Comparison of ENCODE assay signal across 13 cellular contexts in the genomic region with DNA sequence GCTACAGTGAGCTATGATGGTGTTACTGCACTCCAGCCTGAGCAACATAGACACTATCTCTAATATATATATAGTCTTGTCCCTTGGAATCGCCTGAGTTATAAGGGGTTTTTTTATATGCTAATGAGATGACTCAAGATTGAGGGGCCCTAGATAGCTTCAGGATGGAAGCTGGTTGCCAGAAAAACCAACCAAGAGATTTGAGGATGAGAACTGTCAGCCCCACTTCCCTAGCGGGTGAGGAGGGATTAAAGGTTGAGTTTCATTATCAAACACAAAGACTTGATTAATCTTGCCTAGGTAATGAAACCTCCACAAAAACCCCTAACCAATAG. TPM values are rescaled to one million over a fixed set of nuclear protein-coding genes. Genes with fewer than 3 reads are reported as not detected.
DNase-seq lines count a peak whose midpoint lies in the region; ATAC-seq and TF ChIP-seq lines count a peak whose summit lies in the region.
"Had no signal": no experiment of that assay in that cellular context is flagged by ENCODE, and none has a peak within 500 bp of the region (broad histone marks: within the 10 kb centered on the region; RNA-seq: fewer than 3 reads in every experiment).

No MANE protein-coding gene starts in this region.

- H3K4me1 Mint-ChIP-seq in CD4-positive, alpha-beta T cell (ENCODE audit: low read depth) = peaks cover 35% of the 10 kb centered on the region

- H3K27me3 Mint-ChIP-seq in CD4-positive, alpha-beta T cell = no peaks in the 10 kb centered on the region

- H3K27me3 ChIP-seq in CD4-positive, alpha-beta T cell (ENCODE audit: control insufficient read depth, insufficient read depth, low read length) = no peaks in the 10 kb centered on the region
- no peaks in the 10 kb centered on the region for H3K27me3 ChIP-seq in adrenal gland
- no peaks in the 10 kb centered on the region for H3K27me3 ChIP-seq in suprapubic skin
- H3K27me3 ChIP-seq: BE2C, upper lobe of right lung had no signal

- TF ChIP-seq POLR2A in adrenal gland (IDR thresholded peaks at IDR 0.05) (no peak), suprapubic skin (IDR thresholded peaks at IDR 0.05) (no peak)

- intact Hi-C loops in CD4-positive, alpha-beta T cell (cut with DNase I, micrococcal nuclease) = no loop called here
- intact Hi-C loops in adrenal gland (cut with DNase I) = no loop called here

- H3K9me3 ChIP-seq in CD4-positive, alpha-beta T cell (ENCODE audit: control insufficient read depth, low read length) = no peaks in the 10 kb centered on the region
- H3K9me3 ChIP-seq in KOPT-K1 (ENCODE audit: insufficient read depth, low read length, poor library complexity, severe bottlenecking) (no peaks in the 10 kb centered on the region), adrenal gland (replicated peaks in 1 of 3) (no peaks in the 10 kb centered on the region), suprapubic skin (no peaks in the 10 kb centered on the region)
- H3K9me3 ChIP-seq: BE2C, psoas muscle, upper lobe of right lung had no signal

- no peak for TF ChIP-seq EP300 in suprapubic skin (IDR thresholded peaks at IDR 0.05)

- POLR2A ChIA-PET in CD4-positive, alpha-beta T cell (lab: Charles Lee) = interaction anchor here (0.8 to 3.1 kb wide), 7 partner anchors 10 to 52 kb away, joined by 3 to 32 read pairs (median 5); partner anchors contain the start of genes GALM and HNRNPLL

- no peaks in the 10 kb centered on the region for H3K9me3 Mint-ChIP-seq in CD4-positive, alpha-beta T cell

- H3K4me3 ChIP-seq in adrenal gland = no peak overlapping the region
- no peak overlapping the region for H3K4me3 ChIP-seq in suprapubic skin
- H3K4me3 ChIP-seq: psoas muscle, upper lobe of right lung had no signal

- no peak overlapping the region for H3K4me3 Mint-ChIP-seq in CD4-positive, alpha-beta T cell
- H3K4me3 Mint-ChIP-seq: dendritic cell treated with granulocyte-macrophage colony-stimulating factor and Interleukin-4, amounts not matched to agents 40 ng/mL and 50 ng/mL, for 4 days had no signal

- H3K36me3 ChIP-seq in KOPT-K1 (ENCODE audit: insufficient read depth, low read length) = no peaks in the 10 kb centered on the region
- H3K36me3 ChIP-seq in adrenal gland (replicated peaks in 1 of 2) = no peaks in the 10 kb centered on the region
- H3K36me3 ChIP-seq in suprapubic skin = no peaks in the 10 kb centered on the region
- H3K36me3 ChIP-seq: BE2C, upper lobe of right lung had no signal

- WGBS in adrenal gland, 4 donors = 60 to 78% (median 71%) methylated on average over 2 of the region's 2 CpGs
- 69% methylated on average over 2 of the region's 2 CpGs for WGBS in suprapubic skin

- H3K4me1 ChIP-seq in adrenal gland (replicated peaks in 1 of 2) (peaks cover 26 to 39% of the 10 kb centered on the region in 2 donors), suprapubic skin (peaks cover 4% of the 10 kb centered on the region)
- H3K4me1 ChIP-seq: BE2C, psoas muscle had no signal

- CTCF ChIA-PET in CD4-positive, alpha-beta T cell (lab: Charles Lee) = interaction anchor here (0.7 to 2.3 kb wide), 9 partner anchors 10 to 118 kb away, joined by 3 to 16 read pairs (median 5); no protein-coding TSS in a partner anchor

- ATAC-seq in CD4-positive, alpha-beta T cell (ENCODE audit: poor library complexity) = no peak
- peak; percentile 1 for ATAC-seq in GM18867 (IDR thresholded peaks at IDR 0.05; ENCODE audit: unreplicated experiment)
- ATAC-seq: left cardiac atrium, psoas muscle had no signal

- DNase-seq in CD4-positive, alpha-beta T cell = no peak
- DNase-seq in adrenal gland = peak in 1 of 7 donors; percentile 8
- no peak for DNase-seq in Ammon's horn (ENCODE audit: low spot score)
- no peak for DNase-seq in suprapubic skin (ENCODE audit: low spot score in 2 of 2)
- no peak for DNase-seq in GM19240 (ENCODE audit: insufficient read length, low spot score)
- DNase-seq: BE2C, left cardiac atrium, NCI-H748 treated with DMSO at 0.1 percent for 48 hours, psoas muscle, upper lobe of right lung had no signal

- H3K27ac Mint-ChIP-seq in CD4-positive, alpha-beta T cell = peak overlapping the region; percentile 80

- TF ChIP-seq CTCF in CD4-positive, alpha-beta T cell (IDR thresholded peaks at IDR 0.05) = no peak
- TF ChIP-seq CTCF in adrenal gland (IDR thresholded peaks at IDR 0.05) (no peak), suprapubic skin (IDR thresholded peaks at IDR 0.05) (no peak)

- H3K36me3 Mint-ChIP-seq in CD4-positive, alpha-beta T cell (ENCODE audit: low read depth) = no peaks in the 10 kb centered on the region

- no peak overlapping the region for H3K27ac ChIP-seq in CD4-positive, alpha-beta T cell (ENCODE audit: low read depth, low read length)
- H3K27ac ChIP-seq in KOPT-K1 (ENCODE audit: low read depth, low read length, poor library complexity, severe bottlenecking) (peak overlapping the region; percentile 45), adrenal gland (peak overlapping the region; percentile 55 to 87 (median 77)), suprapubic skin (no peak overlapping the region)
- H3K27ac ChIP-seq: psoas muscle had no signal

RNA-seq across cellular contexts. Expression of gene GALM, which starts 12.6 kb away (rescaled TPM):
- 1 to 10 TPM; 5.9 to 7.0 TPM for total RNA-seq in CD4-positive, alpha-beta T cell
- 100 to 1,000 TPM in 7 of 8 donors, 10 to 100 TPM in 1; 40.0 to 351 (median 178) TPM for total RNA-seq in adrenal gland
- 100 to 1,000 TPM in 2 of 3 donors, 10 to 100 TPM in 1; 71.8 to 172 (median 127) TPM for polyA plus RNA-seq in adrenal gland
- total RNA-seq in suprapubic skin = 10 to 100 TPM in 1 of 4 donors, 1 to 10 TPM in 3; 3.7 to 16.4 (median 7.1) TPM

RNA-seq across cellular contexts. Expression of gene HNRNPLL, which starts 50.6 kb away (rescaled TPM):
- 10 to 100 TPM; 44.9 to 46.5 TPM for total RNA-seq in CD4-positive, alpha-beta T cell
- total RNA-seq in adrenal gland = 10 to 100 TPM; 24.5 to 75.2 (median 60.9) TPM
- 10 to 100 TPM; 19.5 to 25.8 (median 20.5) TPM for polyA plus RNA-seq in adrenal gland
- 10 to 100 TPM; 13.1 to 54.6 (median 23.4) TPM for total RNA-seq in suprapubic skin

Comparison
In these comparisons a context has a peak if more than half of its experiments do, and no peak if none do; other contexts are left out.
1. H3K27ac ChIP-seq: peak in KOPT-K1 (single experiment) and adrenal gland (5 of 5); none in CD4-positive, alpha-beta T cell (single experiment) and suprapubic skin (single experiment).